ENCODE assay signal across 15 cellular contexts in the genomic region with DNA sequence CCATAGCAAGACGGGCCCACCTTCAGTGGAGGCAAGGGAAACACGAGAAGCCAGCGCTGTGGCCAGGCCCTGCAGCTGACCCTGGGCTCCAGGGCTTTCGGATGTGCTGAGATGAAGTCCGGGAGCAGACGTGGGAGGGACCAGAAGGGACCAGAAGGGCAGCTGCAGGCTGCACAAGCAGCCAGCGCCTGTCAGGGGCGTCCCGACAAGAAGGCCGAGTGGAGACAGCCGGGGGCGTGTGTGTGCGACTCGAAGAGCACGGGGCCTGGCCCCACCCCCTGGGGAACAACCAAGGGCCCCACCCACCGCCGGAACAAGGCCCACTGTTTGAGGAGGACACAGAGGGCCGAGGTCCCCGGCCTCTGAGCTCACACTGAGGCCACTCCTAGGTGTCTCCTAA. TPM values are rescaled to one million over a fixed set of nuclear protein-coding genes. Genes with fewer than 3 reads are reported as not detected.
DNase-seq lines count a peak whose midpoint lies in the region; ATAC-seq, FAIRE-seq and TF ChIP-seq lines count a peak whose summit lies in the region.
"Had no signal": no experiment of that assay in that cellular context is flagged by ENCODE, and none has a peak within 500 bp of the region (broad histone marks: within the 10 kb centered on the region; RNA-seq: fewer than 3 reads in every experiment).

No MANE protein-coding gene starts in this region.

- POLR2A ChIA-PET in HepG2 (lab: Yijun Ruan, JAX), result interaction anchor here (0.9 to 1.9 kb wide), 2 partner anchors 26 to 28 kb away, joined by 3 to 4 read pairs; no protein-coding TSS in a partner anchor
- POLR2A ChIA-PET in activated CD4-positive, alpha-beta memory T cell treated with anti-CD3 and anti-CD28 coated beads for 36 hours (lab: Charles Lee), result no interaction called here

- H3K4me1 ChIP-seq in endodermal cell (ENCODE audit: control insufficient read depth, insufficient read depth, low read length), result no peaks in the 10 kb centered on the region
- no peaks in the 10 kb centered on the region for H3K4me1 ChIP-seq in HepG2 (ENCODE audit: insufficient read depth, low read length)
- H3K4me1 ChIP-seq in spleen, result peaks cover 0 to 15% (median 0%) of the 10 kb centered on the region in 6 donors

- peak overlapping the region; percentile 30 for H3K27ac Mint-ChIP-seq in activated naive CD4-positive, alpha-beta T cell treated with anti-CD3 and anti-CD28 coated beads, Interleukin-2, amount 50 U/mL, for 24 hours
- no peak overlapping the region for H3K27ac Mint-ChIP-seq in endodermal cell
- H3K27ac Mint-ChIP-seq in activated CD4-positive, alpha-beta memory T cell treated with anti-CD3 and anti-CD28 coated beads for 36 hours, result no peak overlapping the region

- no peaks in the 10 kb centered on the region for H3K9me3 ChIP-seq in endodermal cell (ENCODE audit: control insufficient read depth, low read length)
- no peaks in the 10 kb centered on the region for H3K9me3 ChIP-seq in HepG2 (ENCODE audit: low read length)
- H3K9me3 ChIP-seq in spleen, result no peaks in the 10 kb centered on the region

- H3K36me3 ChIP-seq in endodermal cell (ENCODE audit: control insufficient read depth, insufficient read depth, low read length) (no peaks in the 10 kb centered on the region), HepG2 (replicated peaks in 1 of 2; ENCODE audit: control insufficient read depth in 1 of 2, insufficient read depth in 2 of 2, low read length in 2 of 2) (peaks cover 23 to 67% of the 10 kb centered on the region in 2 experiments; a peak in 4 of 5 replicates), spleen (peaks cover 0 to 97% (median 73%) of the 10 kb centered on the region in 6 donors)

- H3K27me3 ChIP-seq in endodermal cell (ENCODE audit: control insufficient read depth, insufficient read depth, low read length, poor library complexity, severe bottlenecking) (no peaks in the 10 kb centered on the region), HepG2 (ENCODE audit: control insufficient read depth in 1 of 2, insufficient read depth in 2 of 2, low read length in 2 of 2) (no peaks in the 10 kb centered on the region), spleen (replicated peaks in 1 of 7) (no peaks in the 10 kb centered on the region)

- 91 to 94% methylated on average over 16 to 19 of the region's 19 CpGs for WGBS in endodermal cell (ENCODE audit: insufficient coverage in 1 of 2, insufficient read length in 1 of 2), 2 experiments
- 95% methylated on average over 15 of the region's 19 CpGs for WGBS in HepG2 (ENCODE audit: low lambda C conversion rate)
- 64 to 80% (median 77%) methylated on average over 16 to 19 of the region's 19 CpGs for WGBS in spleen, 5 donors

- in situ Hi-C loops in HepG2 (cut with HindIII; ENCODE audit: extremely low pct_ligation_motif_present, low pct_unique_long_range_greater_than_20kb), result no loop called here

- H3K36me3 Mint-ChIP-seq in activated naive CD4-positive, alpha-beta T cell treated with anti-CD3 and anti-CD28 coated beads, Interleukin-2, amount 50 U/mL, for 24 hours, result peaks cover 2% of the 10 kb centered on the region
- peaks cover 34% of the 10 kb centered on the region for H3K36me3 Mint-ChIP-seq in endodermal cell (ENCODE audit: low read depth)
- H3K36me3 Mint-ChIP-seq in activated CD4-positive, alpha-beta memory T cell treated with anti-CD3 and anti-CD28 coated beads for 36 hours, result peaks cover 5% of the 10 kb centered on the region

- H4K20me1 ChIP-seq in HepG2 (ENCODE audit: insufficient read depth, low read length), result no peaks in the 10 kb centered on the region

- intact Hi-C loops in HepG2 (cut with micrococcal nuclease; ENCODE audit: unreplicated experiment), result no loop called here
- intact Hi-C loops in spleen (cut with DNase I; ENCODE audit: low total_unique reads), result no loop called here
- intact Hi-C loops in activated CD4-positive, alpha-beta memory T cell treated with anti-CD3 and anti-CD28 coated beads for 36 hours (cut with micrococcal nuclease), result no loop called here

- DNase-seq in activated naive CD4-positive, alpha-beta T cell (lab: John Stamatoyannopoulos, UW), result no peak
- DNase-seq in endodermal cell (no peak), HepG2 (ENCODE audit: low spot score) (no peak), spleen (no peak)
- DNase-seq in activated CD4-positive, alpha-beta memory T cell treated with anti-CD3 and anti-CD28 coated beads for 36 hours, result no peak
- DNase-seq: C1 segment of cervical spinal cord, MM.1S, NCI-H1417, NCI-H1930, NCI-H526 treated with DMSO at 0.1 percent for 48 hours had no signal

- no TSS peak for BruUV-seq in HepG2 (replicated peaks; lab: Mats Ljungman, UMichigan)

- TF ChIP-seq CTCF in endodermal cell (conservative IDR thresholded peaks at IDR 0.05) (no peak), HepG2 (CRISPR knock-in tag; IDR thresholded peaks at IDR 0.05) (no peak), spleen (IDR thresholded peaks at IDR 0.05 in 8 of 11, conservative IDR thresholded peaks at IDR 0.05 in 3 of 11) (no peak)

- no peaks in the 10 kb centered on the region for H3K4me1 Mint-ChIP-seq in activated naive CD4-positive, alpha-beta T cell treated with anti-CD3 and anti-CD28 coated beads, Interleukin-2, amount 50 U/mL, for 24 hours
- H3K4me1 Mint-ChIP-seq in endodermal cell, result no peaks in the 10 kb centered on the region
- H3K4me1 Mint-ChIP-seq in activated CD4-positive, alpha-beta memory T cell treated with anti-CD3 and anti-CD28 coated beads for 36 hours (ENCODE audit: low read depth), result no peaks in the 10 kb centered on the region

- no peak overlapping the region for H2AFZ ChIP-seq in HepG2 (ENCODE audit: low read length)

- H3K4me2 ChIP-seq in HepG2 (ENCODE audit: low read depth, low read length), result no peak overlapping the region

- CTCF ChIA-PET in HepG2 (lab: Yijun Ruan, JAX; ENCODE audit: low intra/inter-chr PET ratio, low total read pairs), result no interaction called here
- CTCF ChIA-PET in activated CD4-positive, alpha-beta memory T cell treated with anti-CD3 and anti-CD28 coated beads for 36 hours (lab: Charles Lee), result no interaction called here

- no peaks in the 10 kb centered on the region for H3K9me3 Mint-ChIP-seq in activated naive CD4-positive, alpha-beta T cell treated with anti-CD3 and anti-CD28 coated beads, Interleukin-2, amount 50 U/mL, for 24 hours
- H3K9me3 Mint-ChIP-seq in endodermal cell, result no peaks in the 10 kb centered on the region
- H3K9me3 Mint-ChIP-seq in activated CD4-positive, alpha-beta memory T cell treated with anti-CD3 and anti-CD28 coated beads for 36 hours, result no peaks in the 10 kb centered on the region

- no peak for FAIRE-seq in HepG2 (lab: Jason Lieb, UNC)
- FAIRE-seq: A204.1, H54 had no signal

- H3K4me3 ChIP-seq in endodermal cell (ENCODE audit: low read length) (no peak overlapping the region), HepG2 (replicated peaks in 1 of 3; ENCODE audit: insufficient read depth in 1 of 3, low read depth in 2 of 3, low read length in 3 of 3) (no peak overlapping the region), spleen (no peak overlapping the region)

- no peaks in the 10 kb centered on the region for H3K79me2 ChIP-seq in HepG2 (ENCODE audit: insufficient read depth, low read length)

- TF ChIP-seq EP300 in HepG2 (IDR thresholded peaks at IDR 0.05; ENCODE audit: low read depth in 2 of 2, low read length in 2 of 2) (no peak), HepG2 (CRISPR knock-in tag; IDR thresholded peaks at IDR 0.05; ENCODE audit: borderline replicate concordance) (no peak)

- H3K27ac ChIP-seq in endodermal cell (ENCODE audit: low read depth, low read length), result peak overlapping the region; percentile 64
- H3K27ac ChIP-seq in HepG2 (ENCODE audit: extremely low read length, insufficient read depth, low read length), result no peak overlapping the region
- H3K27ac ChIP-seq in spleen, result peak overlapping the region in 5 of 8 donors; percentile 25 to 47 (median 42)

- no peaks in the 10 kb centered on the region for H3K27me3 Mint-ChIP-seq in activated naive CD4-positive, alpha-beta T cell treated with anti-CD3 and anti-CD28 coated beads, Interleukin-2, amount 50 U/mL, for 24 hours
- H3K27me3 Mint-ChIP-seq in endodermal cell (ENCODE audit: insufficient read depth), result no peaks in the 10 kb centered on the region
- H3K27me3 Mint-ChIP-seq in activated CD4-positive, alpha-beta memory T cell treated with anti-CD3 and anti-CD28 coated beads for 36 hours, result no peaks in the 10 kb centered on the region

- ATAC-seq in HepG2, result no peak
- ATAC-seq in HG02981 (IDR thresholded peaks at IDR 0.05; ENCODE audit: unreplicated experiment), result no peak
- ATAC-seq in HG02885 (IDR thresholded peaks at IDR 0.05; ENCODE audit: poor library complexity, unreplicated experiment), result no peak

- no peak for TF ChIP-seq RAD21 in HepG2 (CRISPR knock-in tag; IDR thresholded peaks at IDR 0.05)

- TF ChIP-seq POLR2A in HepG2 (IDR thresholded peaks at IDR 0.05; ENCODE audit: insufficient read depth in 1 of 2, low read depth in 2 of 2, low read length in 2 of 2), result no peak
- TF ChIP-seq POLR2A in spleen (IDR thresholded peaks at IDR 0.05), result no peak

- H3K9ac ChIP-seq in endodermal cell (ENCODE audit: extremely low read depth, low read length, poor library complexity, severe bottlenecking), result no peak overlapping the region
- no peak overlapping the region for H3K9ac ChIP-seq in HepG2 (ENCODE audit: insufficient read depth, low read depth, low read length)

- H3K4me3 Mint-ChIP-seq in activated naive CD4-positive, alpha-beta T cell treated with anti-CD3 and anti-CD28 coated beads, Interleukin-2, amount 50 U/mL, for 24 hours, result no peak overlapping the region
- H3K4me3 Mint-ChIP-seq in endodermal cell, result no peak overlapping the region
- H3K4me3 Mint-ChIP-seq in activated CD4-positive, alpha-beta memory T cell treated with anti-CD3 and anti-CD28 coated beads for 36 hours, result no peak overlapping the region

RNA-seq across cellular contexts. Expression of gene SLC12A7, which starts 31.4 kb away (rescaled TPM):
- total RNA-seq in endodermal cell (10 to 100 TPM; 58.9 to 61.6 TPM), HepG2 (2016; rRNA removed; fragmentation: Illumina TruSeq; extraction: Trizol) (7.4 and 14.0 TPM in 2 replicates), spleen (100 to 1,000 TPM in 2 of 7 donors, 10 to 100 TPM in 5; 40.4 to 120 (median 78.6) TPM)
- polyA plus RNA-seq in endodermal cell (2013, experiment 1 of 2), result 45.1 TPM
- polyA plus RNA-seq in endodermal cell (2013, experiment 2 of 2), result 40.0 TPM
- 9.5 and 12.5 TPM in 2 replicates for total RNA-seq in HepG2 (2016; cell fraction: cytosol; rRNA removed; fragmentation: Illumina TruSeq; extraction: Trizol; ENCODE audit: low read depth)
- 5.2 and 15.7 TPM in 2 replicates for total RNA-seq in HepG2 (2016; cell fraction: insoluble cytoplasmic fraction; rRNA removed; fragmentation: Illumina TruSeq; extraction: Trizol)
- total RNA-seq in HepG2 (2016; cell fraction: membrane; rRNA removed; fragmentation: Illumina TruSeq; extraction: Trizol), result 6.9 and 7.7 TPM in 2 replicates
- 21.8 and 25.8 TPM in 2 replicates for total RNA-seq in HepG2 (2016; cell fraction: nucleus; rRNA removed; fragmentation: Illumina TruSeq; extraction: Trizol)
- polyA plus RNA-seq in HepG2 (2011; rRNA removed) (18.5 and 25.6 TPM in 2 replicates), spleen (10 to 100 TPM in 2 of 3 donors, 1 to 10 TPM in 1; 8.6 to 27.0 (median 15.4) TPM)
- polyA plus RNA-seq in HepG2 (2011; cell fraction: cytosol; rRNA removed), result 11.8 and 15.1 TPM in 2 replicates
- 164 and 213 TPM in 2 replicates for polyA plus RNA-seq in HepG2 (2011; cell fraction: nucleus; rRNA removed)
- 28.2 and 30.9 TPM in 2 replicates for polyA plus RNA-seq in HepG2 (2012)
- polyA plus RNA-seq in HepG2 (2016; cell fraction: cytosol; fragmentation: Illumina TruSeq; extraction: Trizol; ENCODE audit: low read depth), result 1.4 and 1.6 TPM in 2 replicates
- polyA plus RNA-seq in HepG2 (2016; cell fraction: insoluble cytoplasmic fraction; fragmentation: Illumina TruSeq; extraction: Trizol; ENCODE audit: low read depth), result 6.3 and 7.6 TPM in 2 replicates
- polyA plus RNA-seq in HepG2 (2016; cell fraction: membrane; fragmentation: Illumina TruSeq; extraction: Trizol; ENCODE audit: low read depth), result 3.2 and 3.7 TPM in 2 replicates
- polyA plus RNA-seq in HepG2 (2016; cell fraction: nucleus; fragmentation: Illumina TruSeq; extraction: Trizol; ENCODE audit: insufficient read depth, low read depth), result 88.5 and 93.5 TPM in 2 replicates
- 6.3 and 47.1 TPM in 2 replicates for polyA minus RNA-seq in HepG2 (2011; rRNA and poly(A)+ RNA removed; ENCODE audit: low replicate concordance)
- 14.7 and 16.2 TPM in 2 replicates for polyA minus RNA-seq in HepG2 (2011; cell fraction: cytosol; rRNA and poly(A)+ RNA removed)
- 40.3 and 44.4 TPM in 2 replicates for polyA minus RNA-seq in HepG2 (2011; cell fraction: nucleus; rRNA and poly(A)+ RNA removed)
- 10 to 100 TPM; 10.1 to 10.8 TPM for total RNA-seq in activated CD4-positive, alpha-beta memory T cell treated with anti-CD3 and anti-CD28 coated beads for 36 hours
